In genomic region chr9:117149996-117150395, GRCh38 we compare ENCODE assay signal across 21 cellular contexts.
"Had no signal": no experiment of that assay in that cellular context is flagged by ENCODE, and none has a peak within 500 bp of the region (broad histone marks: within the 10 kb centered on the region; RNA-seq: fewer than 3 reads in every experiment).

No MANE protein-coding gene starts in this region.

- H3K27ac Mint-ChIP-seq: mesothelial cell of epicardium, naive B cell had no signal

- H3K9me3 ChIP-seq: esophagus squamous epithelium, gastrocnemius medialis, heart right ventricle, lower lobe of right lung, mucosa of descending colon had no signal

- H3K4me1 ChIP-seq: esophagus squamous epithelium, gastrocnemius medialis, heart right ventricle, left lung, lower lobe of right lung had no signal

- H3K36me3 ChIP-seq: esophagus squamous epithelium, gastrocnemius medialis, heart right ventricle, left lung, lower lobe of right lung had no signal

- H3K4me1 Mint-ChIP-seq: mesothelial cell of epicardium, naive B cell had no signal

- H3K4me3 ChIP-seq: coronary artery, dorsolateral prefrontal cortex, esophagus squamous epithelium, gastrocnemius medialis, heart right ventricle, left lung, lower lobe of right lung, mucosa of descending colon had no signal

- DNase-seq: dermis blood vessel endothelial cell; dorsolateral prefrontal cortex; effector CD4-positive, alpha-beta T cell; effector memory CD4-positive, alpha-beta T cell; esophagus squamous epithelium; foreskin fibroblast; foreskin melanocyte; gastrocnemius medialis; glutamatergic neuron; head of caudate nucleus; heart right ventricle; hippocampal formation; left cardiac atrium; left lung; left ventricle myocardium superior; lower lobe of right lung; mesenchymal stem cell; mucosa of descending colon; naive B cell had no signal

- H3K9me3 Mint-ChIP-seq: mesothelial cell of epicardium had no signal

- H3K4me3 Mint-ChIP-seq: mesothelial cell of epicardium, naive B cell had no signal

- H3K27ac ChIP-seq: coronary artery, esophagus squamous epithelium, gastrocnemius medialis, heart right ventricle, left lung, lower lobe of right lung had no signal

- H3K36me3 Mint-ChIP-seq: mesothelial cell of epicardium, naive B cell had no signal

- ATAC-seq: gastrocnemius medialis, heart right ventricle, left cardiac atrium, left lung, left ventricle myocardium superior, lower lobe of right lung, mucosa of descending colon had no signal

- H3K27me3 ChIP-seq: dorsolateral prefrontal cortex, esophagus squamous epithelium, gastrocnemius medialis, left lung had no signal
